ENCODE assay signal across 3 cellular contexts in the genomic region with DNA sequence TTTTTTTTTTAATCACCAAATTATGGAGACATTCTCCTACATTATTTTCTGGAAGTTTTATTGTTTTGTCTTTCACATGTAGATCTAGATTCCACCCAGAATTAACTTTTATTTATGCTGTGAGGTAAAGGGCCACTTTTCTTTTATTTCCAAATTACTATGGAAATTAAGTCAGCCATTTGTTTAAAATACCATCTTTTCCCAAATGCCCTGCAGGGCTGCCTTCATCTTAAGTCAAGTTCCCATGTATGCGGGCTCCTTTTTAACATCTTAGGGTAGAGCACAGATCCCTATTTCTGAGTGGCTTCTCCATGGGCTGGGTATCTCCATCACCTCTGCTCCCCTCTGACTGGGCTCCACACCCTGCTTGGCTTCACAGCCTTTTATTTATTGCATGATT.
TF ChIP-seq lines count a peak whose summit lies in the region.

No MANE protein-coding gene starts in this region.

TF ChIP-seq in GM23338, 12 proteins besides CTCF, POLR2A, EP300 and RAD21 (continues in another document):
- TF ChIP-seq POLR2AphosphoS5 (IDR thresholded peaks at IDR 0.05; ENCODE audit: low read depth) (no peak), JUNB (IDR thresholded peaks at IDR 0.05; ENCODE audit: unreplicated experiment) (no peak), REST (IDR thresholded peaks at IDR 0.05; ENCODE audit: unreplicated experiment) (no peak), ZNF114 (CRISPR knock-in tag; IDR thresholded peaks at IDR 0.05) (no peak)

TF ChIP-seq in IMR-90, 13 proteins besides CTCF, POLR2A, EP300 and RAD21:
- no peak for TF ChIP-seq RFX5 (IDR thresholded peaks at IDR 0.05; ENCODE audit: low read depth, low read length)
- no peak for TF ChIP-seq FOS (IDR thresholded peaks at IDR 0.05; ENCODE audit: low read depth, low read length)
- TF ChIP-seq, protein P1, sequence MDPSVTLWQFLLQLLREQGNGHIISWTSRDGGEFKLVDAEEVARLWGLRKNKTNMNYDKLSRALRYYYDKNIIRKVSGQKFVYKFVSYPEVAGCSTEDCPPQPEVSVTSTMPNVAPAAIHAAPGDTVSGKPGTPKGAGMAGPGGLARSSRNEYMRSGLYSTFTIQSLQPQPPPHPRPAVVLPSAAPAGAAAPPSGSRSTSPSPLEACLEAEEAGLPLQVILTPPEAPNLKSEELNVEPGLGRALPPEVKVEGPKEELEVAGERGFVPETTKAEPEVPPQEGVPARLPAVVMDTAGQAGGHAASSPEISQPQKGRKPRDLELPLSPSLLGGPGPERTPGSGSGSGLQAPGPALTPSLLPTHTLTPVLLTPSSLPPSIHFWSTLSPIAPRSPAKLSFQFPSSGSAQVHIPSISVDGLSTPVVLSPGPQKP (IDR thresholded peaks at IDR 0.05; ENCODE audit: borderline replicate concordance, low read depth, low read length) = no peak
- no peak for TF ChIP-seq CEBPB (IDR thresholded peaks at IDR 0.05; ENCODE audit: low read depth, low read length)
- no peak for TF ChIP-seq SMC3 (IDR thresholded peaks at IDR 0.05; ENCODE audit: low read depth, low read length)
- TF ChIP-seq MAZ (IDR thresholded peaks at IDR 0.05; ENCODE audit: borderline replicate concordance, low read depth, low read length) = no peak
- TF ChIP-seq, protein P2, sequence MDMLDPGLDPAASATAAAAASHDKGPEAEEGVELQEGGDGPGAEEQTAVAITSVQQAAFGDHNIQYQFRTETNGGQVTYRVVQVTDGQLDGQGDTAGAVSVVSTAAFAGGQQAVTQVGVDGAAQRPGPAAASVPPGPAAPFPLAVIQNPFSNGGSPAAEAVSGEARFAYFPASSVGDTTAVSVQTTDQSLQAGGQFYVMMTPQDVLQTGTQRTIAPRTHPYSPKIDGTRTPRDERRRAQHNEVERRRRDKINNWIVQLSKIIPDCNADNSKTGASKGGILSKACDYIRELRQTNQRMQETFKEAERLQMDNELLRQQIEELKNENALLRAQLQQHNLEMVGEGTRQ (IDR thresholded peaks at IDR 0.05; ENCODE audit: low read depth, low read length) = no peak
- no peak for TF ChIP-seq MXI1 (IDR thresholded peaks at IDR 0.05; ENCODE audit: borderline replicate concordance, low read depth, low read length)
- no peak for TF ChIP-seq NFE2L2 (IDR thresholded peaks at IDR 0.05; ENCODE audit: low read depth, low read length)
- no peak for TF ChIP-seq BHLHE40 (IDR thresholded peaks at IDR 0.05; ENCODE audit: low read depth, low read length)
- TF ChIP-seq RCOR1 (IDR thresholded peaks at IDR 0.05; ENCODE audit: insufficient replicate concordance, low read length) = no peak
- TF ChIP-seq CHD1 (IDR thresholded peaks at IDR 0.05; ENCODE audit: low read depth, low read length) = no peak
TF ChIP-seq in IMR-90: peak in this region for 0.

TF ChIP-seq in K562, 482 proteins besides CTCF, POLR2A, EP300 and RAD21:
- TF ChIP-seq, protein P3, sequence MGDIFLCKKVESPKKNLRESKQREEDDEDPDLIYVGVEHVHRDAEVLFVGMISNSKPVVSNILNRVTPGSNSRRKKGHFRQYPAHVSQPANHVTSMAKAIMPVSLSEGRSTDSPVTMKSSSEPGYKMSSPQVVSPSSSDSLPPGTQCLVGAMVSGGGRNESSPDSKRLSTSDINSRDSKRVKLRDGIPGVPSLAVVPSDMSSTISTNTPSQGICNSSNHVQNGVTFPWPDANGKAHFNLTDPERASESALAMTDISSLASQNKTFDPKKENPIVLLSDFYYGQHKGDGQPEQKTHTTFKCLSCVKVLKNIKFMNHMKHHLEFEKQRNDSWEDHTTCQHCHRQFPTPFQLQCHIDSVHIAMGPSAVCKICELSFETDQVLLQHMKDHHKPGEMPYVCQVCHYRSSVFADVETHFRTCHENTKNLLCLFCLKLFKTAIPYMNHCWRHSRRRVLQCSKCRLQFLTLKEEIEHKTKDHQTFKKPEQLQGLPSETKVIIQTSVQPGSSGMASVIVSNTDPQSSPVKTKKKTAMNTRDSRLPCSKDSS (IDR thresholded peaks at IDR 0.05; ENCODE audit: low read depth, partially characterized antibody) = no peak
